ENCODE assay signal across 10 cellular contexts in genomic region chr21:38938343-38938742, GRCh38.
DNase-seq lines count a peak whose midpoint lies in the region; ATAC-seq, FAIRE-seq and TF ChIP-seq lines count a peak whose summit lies in the region.
"Had no signal": no experiment of that assay in that cellular context is flagged by ENCODE, and none has a peak within 500 bp of the region (broad histone marks: within the 10 kb centered on the region; RNA-seq: fewer than 3 reads in every experiment).

No MANE protein-coding gene starts in this region.

- no peaks in the 10 kb centered on the region for H4K20me1 ChIP-seq in endothelial cell of umbilical vein (replicated peaks; ENCODE audit: control insufficient read depth, extremely low read depth, insufficient read depth, low read length)
- no peaks in the 10 kb centered on the region for H4K20me1 ChIP-seq in H9 (ENCODE audit: control insufficient read depth, insufficient read depth, insufficient read length)

- no peak overlapping the region for H4K8ac ChIP-seq in H9 (replicated peaks; ENCODE audit: insufficient read length, low read depth, low read length)

- no CpG with 5 or more reads among the region's 7 CpGs for WGBS in H9 (ENCODE audit: extremely low coverage, insufficient read length, low lambda C conversion rate)

- no peak overlapping the region for H2BK20ac ChIP-seq in H9 (ENCODE audit: low read depth, low read length, poor library complexity, severe bottlenecking)

- no peak overlapping the region for H4K5ac ChIP-seq in H9 (ENCODE audit: insufficient read length, low read depth, low read length)

- POLR2A ChIA-PET in endothelial cell of umbilical vein (lab: Charles Lee) = no interaction called here

- no TSS peak for BruUV-seq in endothelial cell of umbilical vein (replicated peaks; lab: Mats Ljungman, UMichigan)

- no peaks in the 10 kb centered on the region for H3K23me2 ChIP-seq in H9 (ENCODE audit: insufficient read length, low read depth, low read length, poor library complexity, severe bottlenecking)

- intact Hi-C loops in endothelial cell of umbilical vein (cut with micrococcal nuclease) = no loop called here

- CTCF ChIA-PET in endothelial cell of umbilical vein (lab: Charles Lee) = no interaction called here

- no peak overlapping the region for H3K14ac ChIP-seq in H9 (ENCODE audit: insufficient read depth, low read length)

- peak; percentile 35 for FAIRE-seq in endothelial cell of umbilical vein (lab: Jason Lieb, UNC)

- H3K4ac ChIP-seq in H9 (ENCODE audit: low read depth, low read length) = no peak overlapping the region

- H2AK5ac ChIP-seq in H9 (ENCODE audit: insufficient read length, low read length) = no peak overlapping the region

- no peak overlapping the region for H3K4me2 ChIP-seq in endothelial cell of umbilical vein (ENCODE audit: insufficient read depth, low read length)
- no peak overlapping the region for H3K4me2 ChIP-seq in H9 (ENCODE audit: insufficient read depth, insufficient read length, low read length)

- no peak overlapping the region for H3K27ac Mint-ChIP-seq in CD4-positive, CD25-positive, alpha-beta regulatory T cell
- no peak overlapping the region for H3K27ac Mint-ChIP-seq in H9
- H3K27ac Mint-ChIP-seq: memory B cell had no signal

- H3K4me1 ChIP-seq in CD4-positive, CD25-positive, alpha-beta regulatory T cell (ENCODE audit: control insufficient read depth, insufficient read depth, low read length, poor library complexity, severe bottlenecking) = no peaks in the 10 kb centered on the region
- H3K4me1 ChIP-seq in NT2/D1 (ENCODE audit: insufficient read depth, insufficient read length) = no peaks in the 10 kb centered on the region
- H3K4me1 ChIP-seq in endothelial cell of umbilical vein (ENCODE audit: control insufficient read depth, extremely low read depth, insufficient read depth, low read length) = no peaks in the 10 kb centered on the region
- H3K4me1 ChIP-seq in H9 (ENCODE audit: insufficient read depth, low read length) = no peaks in the 10 kb centered on the region

- no peaks in the 10 kb centered on the region for H3K36me3 Mint-ChIP-seq in CD4-positive, CD25-positive, alpha-beta regulatory T cell
- H3K36me3 Mint-ChIP-seq in H9 (ENCODE audit: insufficient read depth in 1 of 3, low read depth in 3 of 3) = peaks cover 2 to 18% (median 16%) of the 10 kb centered on the region in 3 experiments; a peak in 5 of 7 replicates
- H3K36me3 Mint-ChIP-seq: memory B cell had no signal

- H3K36me3 ChIP-seq in CD4-positive, CD25-positive, alpha-beta regulatory T cell (ENCODE audit: control insufficient read depth, insufficient read depth, low read length) = no peaks in the 10 kb centered on the region
- no peaks in the 10 kb centered on the region for H3K36me3 ChIP-seq in NT2/D1 (ENCODE audit: insufficient read depth, insufficient read length, low read length)
- H3K36me3 ChIP-seq in endothelial cell of umbilical vein (ENCODE audit: control insufficient read depth in 2 of 2, extremely low read depth in 1 of 2, insufficient read depth in 2 of 2, low read length in 2 of 2) = no peaks in the 10 kb centered on the region

- H3K79me2 ChIP-seq in endothelial cell of umbilical vein (ENCODE audit: control insufficient read depth, insufficient read depth, low read length) (no peaks in the 10 kb centered on the region), H9 (ENCODE audit: insufficient read depth, low read length) (no peaks in the 10 kb centered on the region)

- H3K79me1 ChIP-seq in H9 (ENCODE audit: insufficient read depth, low read depth, low read length, poor library complexity, severe bottlenecking) = no peaks in the 10 kb centered on the region

- no peak overlapping the region for H3K4me3 Mint-ChIP-seq in CD4-positive, CD25-positive, alpha-beta regulatory T cell
- no peak overlapping the region for H3K4me3 Mint-ChIP-seq in H9
- H3K4me3 Mint-ChIP-seq: memory B cell had no signal

- no peak overlapping the region for H3K56ac ChIP-seq in H9 (ENCODE audit: insufficient read length, low read depth, low read length)

- no peaks in the 10 kb centered on the region for H3K9me3 ChIP-seq in CD4-positive, CD25-positive, alpha-beta regulatory T cell (ENCODE audit: control insufficient read depth in 2 of 2, low read length in 2 of 2)
- peaks cover 11% of the 10 kb centered on the region; the same call in 1 of the 2 replicates for H3K9me3 ChIP-seq in NT2/D1 (ENCODE audit: insufficient read depth, low read length)
- H3K9me3 ChIP-seq in endothelial cell of umbilical vein (replicated peaks; ENCODE audit: control insufficient read depth, insufficient read depth, low read length) = no peaks in the 10 kb centered on the region
- no peaks in the 10 kb centered on the region for H3K9me3 ChIP-seq in H9 (ENCODE audit: control insufficient read depth, low read depth, low read length)

- no peak overlapping the region for H4K91ac ChIP-seq in H9 (ENCODE audit: insufficient read length, low read depth, low read length)

- H3K9me1 ChIP-seq in endothelial cell of umbilical vein (replicated peaks; ENCODE audit: control insufficient read depth, extremely low read depth, insufficient read depth, low read length) = no peaks in the 10 kb centered on the region

- H3K9me3 Mint-ChIP-seq in CD4-positive, CD25-positive, alpha-beta regulatory T cell = peaks cover 0 to 9% (median 0%) of the 10 kb centered on the region in 7 donors
- H3K9me3 Mint-ChIP-seq in H9 = peaks cover 17 to 20% of the 10 kb centered on the region in 2 experiments; a peak in 4 of 5 replicates

- H3K4me3 ChIP-seq in CD4-positive, CD25-positive, alpha-beta regulatory T cell (ENCODE audit: low read depth, low read length) = no peak overlapping the region
- H3K4me3 ChIP-seq in NT2/D1 (ENCODE audit: insufficient read length, low read depth) (no peak overlapping the region), endothelial cell of umbilical vein (replicated peaks in 1 of 3; ENCODE audit: insufficient read depth in 1 of 3, low read depth in 1 of 3, low read length in 3 of 3) (no peak overlapping the region)

- no peak for TF ChIP-seq CTCF in endothelial cell of umbilical vein (IDR thresholded peaks at IDR 0.05; ENCODE audit: extremely low read depth in 1 of 2, insufficient read depth in 1 of 2, low read depth in 1 of 2, low read length in 2 of 2)
- no peak for TF ChIP-seq CTCF in H9 (conservative IDR thresholded peaks at IDR 0.05)

- DNase-seq in CD4-positive, CD25-positive, alpha-beta regulatory T cell = peak in 2 of 3 donors; percentile 14 to 72
- DNase-seq in H4 (ENCODE audit: low spot score) (peak; percentile 57), NT2/D1 (ENCODE audit: low read depth, low spot score) (peak; percentile 33), endothelial cell of umbilical vein (ENCODE audit: low read depth, low spot score) (no peak), HPDE6-E6E7 (ENCODE audit: extremely low spot score) (no peak), H9 (no peak)
- DNase-seq: NCI-H187 had no signal

- H3K4me1 Mint-ChIP-seq in CD4-positive, CD25-positive, alpha-beta regulatory T cell = peaks cover 0 to 5% (median 1%) of the 10 kb centered on the region in 4 donors
- peaks cover 10 to 13% of the 10 kb centered on the region in 2 experiments for H3K4me1 Mint-ChIP-seq in H9
- H3K4me1 Mint-ChIP-seq: memory B cell had no signal

- no peak overlapping the region for H2BK5ac ChIP-seq in H9 (ENCODE audit: insufficient read length, low read length)

- H2BK12ac ChIP-seq in H9 (ENCODE audit: insufficient read length, low read depth, low read length) = no peak overlapping the region

- dilution Hi-C loops in endothelial cell of umbilical vein (cut with MboI; ENCODE audit: extremely low pct_ligation_motif_present, low sequenced_read_pairs) = no loop called here

- ATAC-seq in CD4-positive, CD25-positive, alpha-beta regulatory T cell (ENCODE audit: low read depth in 2 of 2) = peak in 1 of 2 donors; percentile 50
- ATAC-seq in esophagus mucosa = no peak
- ATAC-seq in HG03045 (IDR thresholded peaks at IDR 0.05; ENCODE audit: unreplicated experiment) = no peak

- no peaks in the 10 kb centered on the region for H3K27me3 Mint-ChIP-seq in CD4-positive, CD25-positive, alpha-beta regulatory T cell
- H3K27me3 Mint-ChIP-seq in H9 (ENCODE audit: low read depth) = no peaks in the 10 kb centered on the region; the same call in none of the 2 replicates

- H3T11ph ChIP-seq in H9 (ENCODE audit: low read length) = no peak overlapping the region

- H3K27me3 ChIP-seq in CD4-positive, CD25-positive, alpha-beta regulatory T cell (ENCODE audit: control insufficient read depth, insufficient read depth, low read length) = no peaks in the 10 kb centered on the region
- peaks cover 4% of the 10 kb centered on the region for H3K27me3 ChIP-seq in NT2/D1 (ENCODE audit: insufficient read depth, insufficient read length)
- no peaks in the 10 kb centered on the region for H3K27me3 ChIP-seq in endothelial cell of umbilical vein (ENCODE audit: control insufficient read depth in 2 of 2, insufficient read depth in 2 of 2, low read length in 2 of 2)
- no peaks in the 10 kb centered on the region for H3K27me3 ChIP-seq in H9 (ENCODE audit: insufficient read depth, low read length)

- no peak overlapping the region for H2BK120ac ChIP-seq in H9 (ENCODE audit: low read depth, low read length, poor library complexity, severe bottlenecking)

- H3K9ac ChIP-seq in NT2/D1 (ENCODE audit: insufficient read length, low read depth) (no peak overlapping the region), endothelial cell of umbilical vein (replicated peaks; ENCODE audit: extremely low read depth, insufficient read depth, low read length) (no peak overlapping the region), H9 (ENCODE audit: extremely low read depth, insufficient read length, low read length) (no peak overlapping the region)

- H3K27ac ChIP-seq in CD4-positive, CD25-positive, alpha-beta regulatory T cell (ENCODE audit: insufficient read depth, low read length, poor library complexity, severe bottlenecking) = no peak overlapping the region
- H3K27ac ChIP-seq in endothelial cell of umbilical vein (ENCODE audit: insufficient read depth, low read depth, low read length) (no peak overlapping the region), H9 (ENCODE audit: insufficient read length, low read depth, low read length) (no peak overlapping the region)

- no peak for TF ChIP-seq POLR2A in endothelial cell of umbilical vein (IDR thresholded peaks at IDR 0.05; ENCODE audit: low read depth, low read length)

- H2BK15ac ChIP-seq in H9 (ENCODE audit: low read depth, low read length) = no peak overlapping the region

- H2AFZ ChIP-seq in endothelial cell of umbilical vein (ENCODE audit: low read depth, low read length) (no peak overlapping the region), H9 (ENCODE audit: low read length) (no peak overlapping the region)

- H3K23ac ChIP-seq in H9 (ENCODE audit: insufficient read length, low read depth, low read length) = no peak overlapping the region

- no peak overlapping the region for H3K18ac ChIP-seq in H9 (ENCODE audit: insufficient read length, low read depth, low read length)

TF ChIP-seq in endothelial cell of umbilical vein, 7 proteins besides CTCF, POLR2A, EP300 and RAD21 (continues in another document):
- TF ChIP-seq GATA2 (IDR thresholded peaks at IDR 0.05; ENCODE audit: insufficient read depth, insufficient read length, low read depth, low read length) (no peak), MAX (IDR thresholded peaks at IDR 0.05; ENCODE audit: insufficient read depth, insufficient read length) (no peak)

Comparison
In these comparisons a context has a peak if more than half of its experiments do, and no peak if none do; other contexts are left out.
1. DNase-seq: peak in CD4-positive, CD25-positive, alpha-beta regulatory T cell (2 of 3), H4 (single experiment) and NT2/D1 (single experiment); none in endothelial cell of umbilical vein (single experiment), HPDE6-E6E7 (single experiment) and H9 (single experiment).